ENCODE assay signal across 1 cellular context in the genomic region with DNA sequence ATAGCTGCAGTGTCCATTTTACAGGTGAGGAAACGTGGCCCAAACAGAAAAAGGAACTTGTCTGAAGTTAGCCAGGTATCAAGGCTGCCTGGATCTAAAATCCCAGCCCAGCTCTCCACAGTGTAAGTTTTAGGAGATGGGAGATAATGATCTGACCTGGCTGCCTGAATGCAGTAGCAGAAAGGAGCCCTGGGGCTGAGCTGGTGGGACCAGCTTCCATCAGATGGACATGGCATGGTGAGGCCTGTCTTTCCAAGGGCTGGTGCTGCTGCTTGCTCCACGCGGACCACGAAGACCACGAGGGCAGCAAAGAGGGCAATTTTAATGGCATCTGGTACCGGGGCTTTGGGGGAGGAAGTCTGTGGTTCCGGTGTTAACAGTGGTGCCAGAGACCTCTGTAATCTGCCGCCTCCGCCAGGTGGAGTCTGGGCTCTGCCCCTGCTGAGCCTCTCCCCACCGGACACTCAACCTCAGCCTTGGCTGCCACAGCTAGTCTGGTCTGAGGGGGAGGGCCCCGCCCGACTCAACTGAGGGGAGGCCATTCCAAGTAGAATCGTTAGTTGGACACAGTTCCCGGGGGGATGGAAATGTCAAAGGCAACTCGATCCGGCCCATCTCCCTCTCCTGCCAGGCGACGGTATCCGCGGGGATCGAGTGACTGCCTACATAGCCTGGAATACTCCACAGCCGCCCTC.
TF ChIP-seq lines count a peak whose summit lies in the region.

No MANE protein-coding gene starts in this region.

TF ChIP-seq in GM23338, 12 proteins besides CTCF, POLR2A, EP300 and RAD21:
- TF ChIP-seq EZH2 (IDR thresholded peaks at IDR 0.05; ENCODE audit: low read depth, unreplicated experiment), result no peak
- no peak for TF ChIP-seq NANOG (IDR thresholded peaks at IDR 0.05; ENCODE audit: borderline replicate concordance)
- TF ChIP-seq, protein P1, sequence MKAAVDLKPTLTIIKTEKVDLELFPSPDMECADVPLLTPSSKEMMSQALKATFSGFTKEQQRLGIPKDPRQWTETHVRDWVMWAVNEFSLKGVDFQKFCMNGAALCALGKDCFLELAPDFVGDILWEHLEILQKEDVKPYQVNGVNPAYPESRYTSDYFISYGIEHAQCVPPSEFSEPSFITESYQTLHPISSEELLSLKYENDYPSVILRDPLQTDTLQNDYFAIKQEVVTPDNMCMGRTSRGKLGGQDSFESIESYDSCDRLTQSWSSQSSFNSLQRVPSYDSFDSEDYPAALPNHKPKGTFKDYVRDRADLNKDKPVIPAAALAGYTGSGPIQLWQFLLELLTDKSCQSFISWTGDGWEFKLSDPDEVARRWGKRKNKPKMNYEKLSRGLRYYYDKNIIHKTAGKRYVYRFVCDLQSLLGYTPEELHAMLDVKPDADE (IDR thresholded peaks at IDR 0.05), result no peak
- no peak for TF ChIP-seq EZH2phosphoT487 (IDR thresholded peaks at IDR 0.05; ENCODE audit: unreplicated experiment)
